In genomic region chrX:38935561-38935960, GRCh38 we compare ENCODE assay signal across 20 cellular contexts.
A peak's percentile ranks its signal among the peaks of the same experiment; 100 is the strongest.
DNase-seq lines count a peak whose midpoint lies in the region; ATAC-seq and TF ChIP-seq lines count a peak whose summit lies in the region.
"Had no signal": no experiment of that assay in that cellular context is flagged by ENCODE, and none has a peak within 500 bp of the region (broad histone marks: within the 10 kb centered on the region; RNA-seq: fewer than 3 reads in every experiment).

No MANE protein-coding gene starts in this region.

- no peaks in the 10 kb centered on the region for H3K4me1 Mint-ChIP-seq in activated T-cell treated with anti-CD3 and anti-CD28 coated beads, Interleukin-2, amount 50 U/mL, for 72 hours (ENCODE audit: low read depth)
- H3K4me1 Mint-ChIP-seq: CD4-positive, CD25-positive, alpha-beta regulatory T cell had no signal

- no peak overlapping the region for H3K27ac Mint-ChIP-seq in activated T-cell treated with anti-CD3 and anti-CD28 coated beads, Interleukin-2, amount 50 U/mL, for 72 hours
- H3K27ac Mint-ChIP-seq: CD4-positive, CD25-positive, alpha-beta regulatory T cell had no signal

- TF ChIP-seq CTCF in tibial artery (IDR thresholded peaks at IDR 0.05): no peak

- no peak for DNase-seq in tibial artery
- no peak for DNase-seq in dedifferentiated amniotic fluid mesenchymal stem cell (ENCODE audit: extremely low spot score)
- no peak for DNase-seq in activated T-cell treated with anti-CD3 and anti-CD28 coated beads, Interleukin-2, amount 50 U/mL, for 72 hours
- no peak for DNase-seq in H7
- DNase-seq: CD4-positive, CD25-positive, alpha-beta regulatory T cell; COR-L47; IMR-90; NCI-H1105; NCI-H146; NCI-H2029 treated with DMSO at 0.1 percent for 48 hours; NCI-H526; OCI-M1; T-helper 1 cell had no signal

- H3K4me3 ChIP-seq in tibial artery: no peak overlapping the region
- no peak overlapping the region for H3K4me3 ChIP-seq in H7 (ENCODE audit: insufficient read depth, low read depth, low read length)
- H3K4me3 ChIP-seq: HAP-1, SJSA1 had no signal

- no peaks in the 10 kb centered on the region for H3K9me3 ChIP-seq in tibial artery
- H3K9me3 ChIP-seq: HAP-1, SJSA1 had no signal

- no peaks in the 10 kb centered on the region for H3K27me3 Mint-ChIP-seq in activated T-cell treated with anti-CD3 and anti-CD28 coated beads, Interleukin-2, amount 50 U/mL, for 72 hours (ENCODE audit: low read depth)
- H3K27me3 Mint-ChIP-seq: CD4-positive, CD25-positive, alpha-beta regulatory T cell had no signal

- intact Hi-C loops in tibial artery (cut with DNase I; ENCODE audit: low total_unique reads): no loop called here

- H3K36me3 ChIP-seq in tibial artery (no peaks in the 10 kb centered on the region), H7 (replicated peaks; ENCODE audit: control insufficient read depth, insufficient read depth, low read length) (no peaks in the 10 kb centered on the region)
- H3K36me3 ChIP-seq: HAP-1, SJSA1 had no signal

- no peaks in the 10 kb centered on the region for H3K9me3 Mint-ChIP-seq in activated T-cell treated with anti-CD3 and anti-CD28 coated beads, Interleukin-2, amount 50 U/mL, for 72 hours
- H3K9me3 Mint-ChIP-seq: CD4-positive, CD25-positive, alpha-beta regulatory T cell had no signal

- H3K27me3 ChIP-seq in tibial artery: no peaks in the 10 kb centered on the region
- H3K27me3 ChIP-seq in H7 (ENCODE audit: control insufficient read depth, insufficient read depth, low read length): no peaks in the 10 kb centered on the region
- H3K27me3 ChIP-seq: SJSA1 had no signal

- ATAC-seq in GM18511 (IDR thresholded peaks at IDR 0.05; ENCODE audit: unreplicated experiment) (peak; percentile 84), HG02610 (IDR thresholded peaks at IDR 0.05; ENCODE audit: unreplicated experiment) (peak; percentile 60), HG03432 (IDR thresholded peaks at IDR 0.05; ENCODE audit: unreplicated experiment) (peak; percentile 55)
- no peak for ATAC-seq in activated T-cell treated with anti-CD3 and anti-CD28 coated beads, Interleukin-2, amount 50 U/mL, for 72 hours (replicated peaks in 1 of 2)
- ATAC-seq: Right ventricle myocardium inferior had no signal

- peaks cover 0 to 34% (median 0%) of the 10 kb centered on the region in 4 donors for H3K4me1 ChIP-seq in tibial artery
- H3K4me1 ChIP-seq: HAP-1, SJSA1 had no signal

- no peaks in the 10 kb centered on the region for H3K36me3 Mint-ChIP-seq in activated T-cell treated with anti-CD3 and anti-CD28 coated beads, Interleukin-2, amount 50 U/mL, for 72 hours (ENCODE audit: insufficient read depth in 2 of 2)
- H3K36me3 Mint-ChIP-seq: CD4-positive, CD25-positive, alpha-beta regulatory T cell had no signal

- no peak overlapping the region for H3K4me3 Mint-ChIP-seq in activated T-cell treated with anti-CD3 and anti-CD28 coated beads, Interleukin-2, amount 50 U/mL, for 72 hours
- H3K4me3 Mint-ChIP-seq: CD4-positive, CD25-positive, alpha-beta regulatory T cell had no signal

- peak overlapping the region; percentile 25 to 28 for H3K27ac ChIP-seq in tibial artery
- H3K27ac ChIP-seq: KMS-11, SJSA1 had no signal

Comparison
In these comparisons a context has a peak if more than half of its experiments do, and no peak if none do; other contexts are left out.
1. ATAC-seq: peak in GM18511 (single experiment), HG02610 (single experiment) and HG03432 (single experiment); none in activated T-cell treated with anti-CD3 and anti-CD28 coated beads, Interleukin-2, amount 50 U/mL, for 72 hours (0 of 2).